In genomic region chr12:68733661-68734071, GRCh38 we compare ENCODE assay signal across 1 cellular context.
TF ChIP-seq lines count a peak whose summit lies in the region.

No MANE protein-coding gene starts in this region.

TF ChIP-seq in A549, 52 proteins besides CTCF, POLR2A, EP300 and RAD21 (continued from another document):
- TF ChIP-seq HDAC2 (IDR thresholded peaks at IDR 0.05) (no peak), NPAS2 (CRISPR knock-in tag; IDR thresholded peaks at IDR 0.05; ENCODE audit: borderline replicate concordance) (no peak), ZC3H11A (IDR thresholded peaks at IDR 0.05) (no peak), USF2 (IDR thresholded peaks at IDR 0.05) (no peak), ZNF302 (CRISPR knock-in tag; IDR thresholded peaks at IDR 0.05) (no peak), TFCP2L1 (CRISPR knock-in tag; IDR thresholded peaks at IDR 0.05) (no peak), HEYL (CRISPR knock-in tag; IDR thresholded peaks at IDR 0.05) (no peak)
TF ChIP-seq in A549: peak in this region for 3.
